ENCODE assay signal across 1 cellular context in genomic region chr5:153713913-153714312, GRCh38.
TF ChIP-seq lines count a peak whose summit lies in the region.

No MANE protein-coding gene starts in this region.

TF ChIP-seq in GM23338, 12 proteins besides CTCF, POLR2A, EP300 and RAD21 (continued from another document):
- TF ChIP-seq ZNF462 (CRISPR knock-in tag; IDR thresholded peaks at IDR 0.05) (no peak), EZH2 (IDR thresholded peaks at IDR 0.05; ENCODE audit: low read depth, unreplicated experiment) (no peak), ETS1 (IDR thresholded peaks at IDR 0.05) (no peak), REST (IDR thresholded peaks at IDR 0.05; ENCODE audit: unreplicated experiment) (no peak), ZNF114 (CRISPR knock-in tag; IDR thresholded peaks at IDR 0.05) (no peak), NANOG (IDR thresholded peaks at IDR 0.05; ENCODE audit: borderline replicate concordance) (no peak), STAT1 (IDR thresholded peaks at IDR 0.05; ENCODE audit: unreplicated experiment) (no peak), CREB1 (CRISPR knock-in tag; IDR thresholded peaks at IDR 0.05; ENCODE audit: low read depth) (no peak), EZH2phosphoT487 (IDR thresholded peaks at IDR 0.05; ENCODE audit: unreplicated experiment) (no peak), POLR2AphosphoS5 (IDR thresholded peaks at IDR 0.05; ENCODE audit: low read depth) (no peak), ZNF331 (CRISPR knock-in tag; IDR thresholded peaks at IDR 0.05; ENCODE audit: low read depth) (no peak)
